1 cellular context compared by ENCODE assay signal in genomic region chr22:44181912-44182590, GRCh38.
TF ChIP-seq lines count a peak whose summit lies in the region.

No MANE protein-coding gene starts in this region.

TF ChIP-seq in liver, 16 proteins besides CTCF, POLR2A, EP300 and RAD21 (continued from another document):
- TF ChIP-seq REST (IDR thresholded peaks at IDR 0.05) (no peak), YY1 (IDR thresholded peaks at IDR 0.05) (no peak)
